24 cellular contexts compared by ENCODE assay signal in the genomic region with DNA sequence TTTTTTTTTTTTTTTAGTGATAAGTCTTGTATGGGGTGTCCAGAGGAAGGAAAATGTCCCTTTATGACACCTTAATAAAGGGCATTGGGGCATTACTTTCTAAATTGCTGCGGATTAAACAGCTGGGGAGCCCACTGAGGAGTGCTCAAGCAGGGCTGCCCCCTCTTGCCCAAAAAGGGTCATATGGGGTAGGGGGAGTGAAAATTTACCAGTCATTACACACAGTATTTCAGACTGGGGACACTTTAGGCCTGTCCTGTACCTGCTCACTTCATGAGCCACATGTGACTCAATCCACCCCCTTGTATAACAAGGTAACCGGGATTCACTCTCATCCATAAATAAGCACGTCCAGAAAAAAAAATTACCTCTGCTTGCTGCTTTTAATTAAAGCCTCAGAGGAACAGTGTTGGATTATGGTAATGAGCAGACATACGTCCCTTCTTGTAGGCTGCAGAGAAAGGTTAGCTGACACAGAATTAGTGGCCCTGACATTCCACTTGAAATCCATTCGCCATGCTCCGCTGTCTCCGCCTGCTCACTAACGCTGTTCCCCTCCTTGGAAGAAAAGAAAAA. TPM values are rescaled to one million over a fixed set of nuclear protein-coding genes. Genes with fewer than 3 reads are reported as not detected.
DNase-seq lines count a peak whose midpoint lies in the region; ATAC-seq and TF ChIP-seq lines count a peak whose summit lies in the region.
"Had no signal": no experiment of that assay in that cellular context is flagged by ENCODE, and none has a peak within 500 bp of the region (broad histone marks: within the 10 kb centered on the region; RNA-seq: fewer than 3 reads in every experiment).

No MANE protein-coding gene starts in this region.

- peaks cover 94% of the 10 kb centered on the region for H3K27me3 Mint-ChIP-seq in GM23338 (ENCODE audit: insufficient read depth, low read depth, poor library complexity)

- H3K4me2 ChIP-seq in BLaER1 (0 out of 2 replicates have a peak overlapping the region, but pooled peaks have one; percentile 26), GM23338 (no peak overlapping the region)

- peaks cover 28% of the 10 kb centered on the region; the same call in 1 of the 2 replicates for H3F3A ChIP-seq in GM23338 (replicated peaks; ENCODE audit: low read depth)

- no peak for DNase-seq in GM23338 (ENCODE audit: low spot score)
- DNase-seq in T-helper 9 cell = no peak
- DNase-seq in GF-D8 (lab: John Stamatoyannopoulos, UW) = no peak
- DNase-seq in stimulated activated naive CD4-positive, alpha-beta T cell (lab: John Stamatoyannopoulos, UW) = no peak
- DNase-seq: activated CD4-positive, alpha-beta memory T cell treated with anti-CD3 and anti-CD28 coated beads, Interleukin-2, amount 10 ng/mL, durations not matched to agents 7 days and 5 days; activated CD4-positive, CD25-positive, alpha-beta regulatory T cell; activated effector memory CD4-positive, alpha-beta T cell treated with Interleukin-2 at 50 U/mL for 16 hours; activated naive CD8-positive, alpha-beta T cell treated with anti-CD3 and anti-CD28 coated beads for 36 hours; cerebellar nuclear complex; HCEC 1CT; kidney; naive B cell; NCI-H1105; NCI-H2081; NCI-H446; NK-92 treated with Interleukin-12 subunit alpha and Interleukin-12 subunit beta, amount 100 ng/mL, for 24 hours; PC-3; Right ventricle myocardium superior; stimulated activated naive CD4-positive, alpha-beta T cell treated with Interleukin-2 at 50 U/mL for 16 hours had no signal

- H3K27ac ChIP-seq in BLaER1 = no peak overlapping the region
- no peak overlapping the region for H3K27ac ChIP-seq in GM23338 (ENCODE audit: low read depth)
- H3K27ac ChIP-seq in angular gyrus (ENCODE audit: low read depth, low read length) = peak overlapping the region; percentile 30

- H3K36me3 Mint-ChIP-seq in GM23338 (ENCODE audit: low read depth) = no peaks in the 10 kb centered on the region; the same call in 2 of the 3 replicates
- H3K36me3 Mint-ChIP-seq: mesothelial cell of epicardium, naive B cell had no signal

- H3K9me3 ChIP-seq in BLaER1 (no peaks in the 10 kb centered on the region), iPS-15b (ENCODE audit: control insufficient read depth, insufficient read depth, low read length) (no peaks in the 10 kb centered on the region)

- peaks cover 54% of the 10 kb centered on the region for H3K27me3 ChIP-seq in BLaER1
- H3K27me3 ChIP-seq in GM23338 (ENCODE audit: insufficient read depth) = peaks cover 100% of the 10 kb centered on the region
- H3K27me3 ChIP-seq in iPS-15b (ENCODE audit: control insufficient read depth, insufficient read depth, low read length) = peaks cover 98% of the 10 kb centered on the region

- H2AFZ ChIP-seq in GM23338 = no peak overlapping the region

- H3K9me2 ChIP-seq in GM23338 (ENCODE audit: insufficient read depth) = no peaks in the 10 kb centered on the region

- H4K20me1 ChIP-seq in BLaER1 = peaks cover 6% of the 10 kb centered on the region; the same call in 1 of the 2 replicates
- H4K20me1 ChIP-seq in GM23338 (replicated peaks; ENCODE audit: insufficient read depth) = peaks cover 51% of the 10 kb centered on the region

- H3K9ac ChIP-seq in BLaER1 (no peak overlapping the region), iPS-15b (ENCODE audit: low read depth, low read length) (no peak overlapping the region)

- TF ChIP-seq CTCF in GM23338 (conservative IDR thresholded peaks at IDR 0.05; ENCODE audit: low read depth in 2 of 2) = no peak

- peaks cover 55% of the 10 kb centered on the region for H3K4me1 ChIP-seq in BLaER1
- peaks cover 33% of the 10 kb centered on the region for H3K4me1 ChIP-seq in GM23338 (ENCODE audit: insufficient read depth)
- peaks cover 4% of the 10 kb centered on the region for H3K4me1 ChIP-seq in iPS-15b (ENCODE audit: control insufficient read depth, insufficient read depth, low read length)

- peaks cover 35% of the 10 kb centered on the region for H3K4me1 Mint-ChIP-seq in GM23338

- H3K27ac Mint-ChIP-seq in GM23338 = no peak overlapping the region
- H3K27ac Mint-ChIP-seq: activated CD4-positive, alpha-beta memory T cell treated with anti-CD3 and anti-CD28 coated beads, Interleukin-2, amount 10 ng/mL, durations not matched to agents 7 days and 5 days; activated naive CD8-positive, alpha-beta T cell treated with anti-CD3 and anti-CD28 coated beads for 36 hours; mesothelial cell of epicardium had no signal

- peaks cover 4% of the 10 kb centered on the region; the same call in 2 of the 3 replicates for H3K9me3 Mint-ChIP-seq in GM23338
- H3K9me3 Mint-ChIP-seq: activated CD4-positive, alpha-beta memory T cell treated with anti-CD3 and anti-CD28 coated beads, Interleukin-2, amount 10 ng/mL, durations not matched to agents 7 days and 5 days; activated naive CD8-positive, alpha-beta T cell treated with anti-CD3 and anti-CD28 coated beads for 36 hours; mesothelial cell of epicardium; naive B cell had no signal

- ATAC-seq in GM23338 (no peak), HG03342 (IDR thresholded peaks at IDR 0.05; ENCODE audit: unreplicated experiment) (no peak)
- ATAC-seq: PC-3 had no signal

- no peak overlapping the region for H3K4me3 ChIP-seq in BLaER1
- no peak overlapping the region for H3K4me3 ChIP-seq in GM23338
- H3K4me3 ChIP-seq in iPS-15b (ENCODE audit: low read depth, low read length) = peak overlapping the region; percentile 8

- no peaks in the 10 kb centered on the region for H3K36me3 ChIP-seq in BLaER1
- H3K36me3 ChIP-seq in GM23338 (ENCODE audit: insufficient read depth) = no peaks in the 10 kb centered on the region
- no peaks in the 10 kb centered on the region for H3K36me3 ChIP-seq in iPS-15b (ENCODE audit: control insufficient read depth, insufficient read depth, low read length)

- no peaks in the 10 kb centered on the region for H3K79me2 ChIP-seq in GM23338 (replicated peaks; ENCODE audit: insufficient read depth)

- no peak overlapping the region for H3K4me3 Mint-ChIP-seq in GM23338
- H3K4me3 Mint-ChIP-seq: activated CD4-positive, alpha-beta memory T cell treated with anti-CD3 and anti-CD28 coated beads, Interleukin-2, amount 10 ng/mL, durations not matched to agents 7 days and 5 days; activated naive CD8-positive, alpha-beta T cell treated with anti-CD3 and anti-CD28 coated beads for 36 hours; mesothelial cell of epicardium had no signal

TF ChIP-seq in GM23338, 12 proteins besides CTCF, POLR2A, EP300 and RAD21:
- TF ChIP-seq REST (IDR thresholded peaks at IDR 0.05; ENCODE audit: unreplicated experiment) (no peak), POLR2AphosphoS5 (IDR thresholded peaks at IDR 0.05; ENCODE audit: low read depth) (no peak), EZH2 (IDR thresholded peaks at IDR 0.05; ENCODE audit: low read depth, unreplicated experiment) (peak; percentile 70), EZH2phosphoT487 (IDR thresholded peaks at IDR 0.05; ENCODE audit: unreplicated experiment) (peak; percentile 71)

RNA-seq across cellular contexts. Expression of gene PRDM8, which starts 1.8 kb away (rescaled TPM):
- total RNA-seq in GM23338 (2014; rRNA removed; shearing (Covaris generic)) = not detected in 2 replicates
- polyA plus RNA-seq in GM23338 (2016; fragmentation: Nextera tagmentation; extraction: Ambion mirVana) = 0.16 TPM in 1 of 2 replicates, not detected in the other
